In genomic region chr10:52682766-52683165, GRCh38 we compare ENCODE assay signal across 20 cellular contexts.
A peak's percentile ranks its signal among the peaks of the same experiment; 100 is the strongest.
DNase-seq lines count a peak whose midpoint lies in the region; ATAC-seq and TF ChIP-seq lines count a peak whose summit lies in the region.
"Had no signal": no experiment of that assay in that cellular context is flagged by ENCODE, and none has a peak within 500 bp of the region (broad histone marks: within the 10 kb centered on the region; RNA-seq: fewer than 3 reads in every experiment).

No MANE protein-coding gene starts in this region.

- peaks cover 3% of the 10 kb centered on the region for H3K4me1 ChIP-seq in mucosa of descending colon (ENCODE audit: low read depth)
- H3K4me1 ChIP-seq in CD4-positive, alpha-beta memory T cell (ENCODE audit: insufficient read depth, low read length): no peaks in the 10 kb centered on the region
- H3K4me1 ChIP-seq: Peyer's patch had no signal

- no peak overlapping the region for H3K27ac Mint-ChIP-seq in osteocyte (ENCODE audit: unreplicated experiment)
- no peak overlapping the region for H3K27ac Mint-ChIP-seq in CD4-positive, alpha-beta memory T cell
- H3K27ac Mint-ChIP-seq: B cell; CD8-positive, alpha-beta T cell had no signal

- H3K27ac ChIP-seq in epithelial cell of prostate: peak overlapping the region; percentile 32
- H3K27ac ChIP-seq in CD4-positive, alpha-beta memory T cell (ENCODE audit: low read depth, low read length): no peak overlapping the region
- H3K27ac ChIP-seq: GM23248, Peyer's patch had no signal

- no peaks in the 10 kb centered on the region for H3K9me3 ChIP-seq in mucosa of descending colon
- no peaks in the 10 kb centered on the region for H3K9me3 ChIP-seq in CD4-positive, alpha-beta memory T cell (ENCODE audit: control insufficient read depth in 1 of 2, low read length in 2 of 2)
- H3K9me3 ChIP-seq: MG63, Peyer's patch had no signal

- H3K27me3 ChIP-seq in CD4-positive, alpha-beta memory T cell (ENCODE audit: insufficient read depth, low read length): no peaks in the 10 kb centered on the region
- H3K27me3 ChIP-seq: MG63, Peyer's patch had no signal

- H3K4me3 Mint-ChIP-seq in osteocyte (ENCODE audit: unreplicated experiment): no peak overlapping the region
- H3K4me3 Mint-ChIP-seq in CD4-positive, alpha-beta memory T cell: no peak overlapping the region
- H3K4me3 Mint-ChIP-seq: B cell; CD8-positive, alpha-beta T cell had no signal

- peaks cover 14% of the 10 kb centered on the region for H3K4me1 Mint-ChIP-seq in osteocyte (ENCODE audit: unreplicated experiment)
- H3K4me1 Mint-ChIP-seq in CD4-positive, alpha-beta memory T cell: no peaks in the 10 kb centered on the region
- H3K4me1 Mint-ChIP-seq: B cell had no signal

- POLR2A ChIA-PET in CD4-positive, alpha-beta memory T cell (lab: Charles Lee; ENCODE audit: partially characterized antibody): no interaction called here

- H3K36me3 ChIP-seq in mucosa of descending colon (ENCODE audit: low read depth): no peaks in the 10 kb centered on the region
- no peaks in the 10 kb centered on the region for H3K36me3 ChIP-seq in CD4-positive, alpha-beta memory T cell (ENCODE audit: insufficient read depth, low read length)
- H3K36me3 ChIP-seq: MG63, Peyer's patch had no signal

- H3K9me3 Mint-ChIP-seq in osteocyte (ENCODE audit: unreplicated experiment): no peaks in the 10 kb centered on the region
- H3K9me3 Mint-ChIP-seq in CD4-positive, alpha-beta memory T cell: peaks cover 0 to 15% (median 4%) of the 10 kb centered on the region in 8 donors

- CTCF ChIA-PET in CD4-positive, alpha-beta memory T cell (lab: Charles Lee; ENCODE audit: partially characterized antibody): no interaction called here

- TF ChIP-seq CTCF in mucosa of descending colon (IDR thresholded peaks at IDR 0.05) (no peak), osteocyte (IDR thresholded peaks at IDR 0.05) (no peak)

- no peak overlapping the region for H3K4me3 ChIP-seq in mucosa of descending colon
- H3K4me3 ChIP-seq in CD4-positive, alpha-beta memory T cell (ENCODE audit: low read length in 2 of 2): no peak overlapping the region
- H3K4me3 ChIP-seq: GM12878, GM23248, MG63, Peyer's patch had no signal

- H3K36me3 Mint-ChIP-seq in osteocyte (ENCODE audit: unreplicated experiment): no peaks in the 10 kb centered on the region
- H3K36me3 Mint-ChIP-seq in CD4-positive, alpha-beta memory T cell: no peaks in the 10 kb centered on the region
- H3K36me3 Mint-ChIP-seq: CD8-positive, alpha-beta T cell had no signal

- intact Hi-C loops in mucosa of descending colon (cut with DNase I, micrococcal nuclease): no loop called here
- intact Hi-C loops in CD4-positive, alpha-beta memory T cell (cut with micrococcal nuclease): no loop called here

- DNase-seq in EH (ENCODE audit: low read depth): peak; percentile 16
- DNase-seq in LoVo (ENCODE audit: low spot score): peak; percentile 65
- peak; percentile 39 for DNase-seq in epithelial cell of prostate (ENCODE audit: low read depth, low spot score)
- DNase-seq in mucosa of descending colon: peak in 1 of 3 donors; percentile 51
- no peak for DNase-seq in osteocyte (ENCODE audit: extremely low spot score, unreplicated experiment)
- DNase-seq in CD4-positive, alpha-beta memory T cell: no peak
- DNase-seq: CD8-positive, alpha-beta T cell; GM23248; KBM-7; MG63; NCI-H1105; NCI-H1694 treated with DMSO at 0.1 percent for 48 hours; NCI-H446 treated with DMSO at 0.1 percent for 48 hours; NCI-H774; Peyer's patch; SHP77 had no signal

- no peaks in the 10 kb centered on the region for H3K27me3 Mint-ChIP-seq in osteocyte (ENCODE audit: unreplicated experiment)
- no peaks in the 10 kb centered on the region for H3K27me3 Mint-ChIP-seq in CD4-positive, alpha-beta memory T cell
- H3K27me3 Mint-ChIP-seq: B cell had no signal

- ATAC-seq in mucosa of descending colon (peak; percentile 76), GM18520 (IDR thresholded peaks at IDR 0.05; ENCODE audit: unreplicated experiment) (no peak), HG02981 (IDR thresholded peaks at IDR 0.05; ENCODE audit: unreplicated experiment) (no peak)
- ATAC-seq: CD8-positive, alpha-beta T cell; GM12878 had no signal

Comparison
In these comparisons a context has a peak if more than half of its experiments do, and no peak if none do; other contexts are left out.
1. DNase-seq: peak in EH (single experiment), LoVo (single experiment) and epithelial cell of prostate (single experiment); none in osteocyte (single experiment) and CD4-positive, alpha-beta memory T cell (0 of 5).